ENCODE assay signal across 8 cellular contexts in genomic region chr11:65315866-65316233, GRCh38. TPM values are rescaled to one million over a fixed set of nuclear protein-coding genes. Genes with fewer than 3 reads are reported as not detected.
DNase-seq lines count a peak whose midpoint lies in the region; ATAC-seq and TF ChIP-seq lines count a peak whose summit lies in the region.

No MANE protein-coding gene starts in this region.

- peaks cover 33% of the 10 kb centered on the region for H3K4me1 Mint-ChIP-seq in MCF 10A (ENCODE audit: insufficient read depth, unreplicated experiment)
- H3K4me1 Mint-ChIP-seq in mesothelial cell of epicardium, result peaks cover 22% of the 10 kb centered on the region

- peaks cover 5% of the 10 kb centered on the region for H3K36me3 ChIP-seq in right atrium auricular region
- no peaks in the 10 kb centered on the region for H3K36me3 ChIP-seq in uterus

- peaks cover 21% of the 10 kb centered on the region for H3K36me3 Mint-ChIP-seq in MCF 10A (ENCODE audit: insufficient read depth, unreplicated experiment)
- no peaks in the 10 kb centered on the region for H3K36me3 Mint-ChIP-seq in mesothelial cell of epicardium

- peak overlapping the region; percentile 85 for H3K4me3 Mint-ChIP-seq in MCF 10A (ENCODE audit: unreplicated experiment)
- peak overlapping the region; percentile 72 for H3K4me3 Mint-ChIP-seq in mesothelial cell of epicardium

- no peak for TF ChIP-seq POLR2A in uterus (IDR thresholded peaks at IDR 0.05)

- no peak for DNase-seq in right atrium auricular region (ENCODE audit: low spot score)
- no peak for DNase-seq in Right ventricle myocardium inferior (ENCODE audit: missing footprints)
- DNase-seq in MCF 10A (ENCODE audit: unreplicated experiment), result no peak
- DNase-seq in mesothelial cell of epicardium (ENCODE audit: low spot score in 2 of 2, unreplicated experiment in 2 of 2), result no peak
- DNase-seq in uterus, result no peak
- no peak for DNase-seq in NOMO-1 treated with dmso at 0.1 percent for 144 hours (lab: John Stamatoyannopoulos, UW; ENCODE audit: unreplicated experiment)
- no peak for DNase-seq in midbrain (lab: John Stamatoyannopoulos, UW)

- H3K9me3 ChIP-seq in right atrium auricular region (no peaks in the 10 kb centered on the region), uterus (no peaks in the 10 kb centered on the region)

- intact Hi-C loops in Right ventricle myocardium inferior (cut with DNase I) (loop anchor here (1.0 to 2.0 kb wide), 3 partner anchors 15 to 41 kb away; no protein-coding TSS in a partner anchor), MCF 10A (cut with micrococcal nuclease) (loop anchor here (1.0 to 2.0 kb wide), 2 partner anchors 37 to 41 kb away; no protein-coding TSS in a partner anchor), uterus (cut with DNase I; ENCODE audit: low total_unique reads) (loop anchor here (2.0 kb wide), 1 partner anchor 41 kb away; no protein-coding TSS in a partner anchor)

- H3K27me3 ChIP-seq in right atrium auricular region, result no peaks in the 10 kb centered on the region
- H3K27me3 ChIP-seq in uterus, result no peaks in the 10 kb centered on the region

- H3K27me3 Mint-ChIP-seq in MCF 10A (ENCODE audit: insufficient read depth, unreplicated experiment), result no peaks in the 10 kb centered on the region
- peaks cover 16% of the 10 kb centered on the region for H3K27me3 Mint-ChIP-seq in mesothelial cell of epicardium (ENCODE audit: low read depth)

- no peak for ATAC-seq in Right ventricle myocardium inferior
- ATAC-seq in HG03097 (IDR thresholded peaks at IDR 0.05; ENCODE audit: low FRiP score, unreplicated experiment), result no peak

- H3K4me3 ChIP-seq in right atrium auricular region (peak overlapping the region; percentile 90 to 96), uterus (peak overlapping the region; percentile 91 to 99)

- H3K27ac ChIP-seq in right atrium auricular region (peak overlapping the region; percentile 93 to 97), uterus (peak overlapping the region; percentile 91 to 94)

- POLR2A ChIA-PET in MCF 10A (lab: Yijun Ruan, JAX), result interaction anchor here (0.6 to 5.6 kb wide), 17 partner anchors 10 to 862 kb away, joined by 3 to 143 read pairs (median 4); partner anchors contain the start of genes DPF2, GPHA2, MALAT1 and POLA2

- H3K4me1 ChIP-seq in right atrium auricular region (peaks cover 0 to 69% of the 10 kb centered on the region in 2 donors), uterus (no peaks in the 10 kb centered on the region)

- peak overlapping the region; percentile 83 for H3K27ac Mint-ChIP-seq in MCF 10A (ENCODE audit: low read depth, unreplicated experiment)
- H3K27ac Mint-ChIP-seq in mesothelial cell of epicardium, result peak overlapping the region; percentile 51

- BruUV-seq in MCF 10A (replicated peaks; lab: Mats Ljungman, UMichigan), result no TSS peak

- CTCF ChIA-PET in MCF 10A (lab: Yijun Ruan, JAX), result interaction anchor here (0.6 to 13.1 kb wide), 25 partner anchors 10 to 774 kb away, joined by 3 to 335 read pairs (median 5); partner anchors contain the start of genes CAPN1, DPF2 and POLA2

- peak; percentile 3 to 35 for TF ChIP-seq CTCF in right atrium auricular region (IDR thresholded peaks at IDR 0.05)
- no peak for TF ChIP-seq CTCF in MCF 10A (IDR thresholded peaks at IDR 0.05; ENCODE audit: unreplicated experiment)
- TF ChIP-seq CTCF in mesothelial cell of epicardium (IDR thresholded peaks at IDR 0.05; ENCODE audit: unreplicated experiment), result peak; percentile 31
- no peak for TF ChIP-seq CTCF in uterus (IDR thresholded peaks at IDR 0.05)

- H3K9me3 Mint-ChIP-seq in MCF 10A (ENCODE audit: unreplicated experiment) (no peaks in the 10 kb centered on the region), mesothelial cell of epicardium (no peaks in the 10 kb centered on the region)

RNA-seq across cellular contexts. Expression of gene CDC42EP2, which starts 1.2 kb away (rescaled TPM):
- 10 to 100 TPM; 14.4 to 31.0 TPM for total RNA-seq in right atrium auricular region
- 16.7 TPM for total RNA-seq in Right ventricle myocardium inferior
- total RNA-seq in MCF 10A (2022), result 24.5 and 35.0 TPM in 2 replicates
- total RNA-seq in mesothelial cell of epicardium, result 10.9 to 12.3 TPM (median 11.7 TPM) in 3 replicates
- total RNA-seq in uterus, result 10 to 100 TPM in 3 of 4 donors, 1 to 10 TPM in 1; 9.7 to 65.3 (median 33.2) TPM

RNA-seq across cellular contexts. Expression of gene DPF2, which starts 17.8 kb away (rescaled TPM):
- total RNA-seq in right atrium auricular region (10 to 100 TPM; 46.3 TPM), Right ventricle myocardium inferior (51.6 TPM), MCF 10A (2022) (83.9 and 86.6 TPM in 2 replicates), mesothelial cell of epicardium (80.1 to 85.3 TPM (median 81.3 TPM) in 3 replicates), uterus (100 to 1,000 TPM in 1 of 4 donors, 10 to 100 TPM in 3; 16.1 to 108 (median 56.8) TPM)

RNA-seq across cellular contexts. Expression of gene TIGD3, which starts 38.7 kb away (rescaled TPM):
- under 1 TPM in 1 of 2 donors, not detected in 1; 0.22 TPM for total RNA-seq in right atrium auricular region
- 0.54 TPM for total RNA-seq in Right ventricle myocardium inferior
- total RNA-seq in MCF 10A (2022), result 0.14 TPM in 1 of 2 replicates, not detected in the other
- total RNA-seq in mesothelial cell of epicardium, result 0.49 to 0.75 TPM (median 0.60 TPM) in 3 replicates
- under 1 TPM in 2 of 4 donors, not detected in 2; under 0.01 to 0.35 TPM for total RNA-seq in uterus

RNA-seq across cellular contexts. Expression of gene POLA2, which starts 54.1 kb away (rescaled TPM):
- total RNA-seq in right atrium auricular region, result 10 to 100 TPM in 1 of 2 donors, 1 to 10 TPM in 1; 4.5 to 12.4 TPM
- total RNA-seq in Right ventricle myocardium inferior, result 2.9 TPM
- 8.8 and 10.3 TPM in 2 replicates for total RNA-seq in MCF 10A (2022)
- total RNA-seq in mesothelial cell of epicardium, result 14.1 to 16.1 TPM (median 14.6 TPM) in 3 replicates
- total RNA-seq in uterus, result 10 to 100 TPM in 2 of 4 donors, 1 to 10 TPM in 2; 3.3 to 13.5 (median 7.6) TPM

Comparison
In these comparisons a context has a peak if more than half of its experiments do, and no peak if none do; other contexts are left out.
1. CTCF ChIP-seq: peak in right atrium auricular region (2 of 2) and mesothelial cell of epicardium (single experiment); none in MCF 10A (single experiment) and uterus (0 of 4).